ENCODE assay signal across 20 cellular contexts in genomic region chr12:96824074-96824837, GRCh38.
DNase-seq lines count a peak whose midpoint lies in the region; ATAC-seq and TF ChIP-seq lines count a peak whose summit lies in the region.
"Had no signal": no experiment of that assay in that cellular context is flagged by ENCODE, and none has a peak within 500 bp of the region (broad histone marks: within the 10 kb centered on the region; RNA-seq: fewer than 3 reads in every experiment).

No MANE protein-coding gene starts in this region.

- no peaks in the 10 kb centered on the region for H3K36me3 Mint-ChIP-seq in activated CD4-positive, alpha-beta T cell treated with anti-CD3 and anti-CD28 coated beads, Interleukin-2, amount 10 ng/mL, durations not matched to agents 7 days and 5 days (ENCODE audit: low read depth)
- no peaks in the 10 kb centered on the region for H3K36me3 Mint-ChIP-seq in natural killer cell treated with Interleukin-12 subunit alpha and Interleukin-12 subunit beta and Interleukin-15 and Interleukin-18, amount 100 ng/mL, for 72 hours
- no peaks in the 10 kb centered on the region for H3K36me3 Mint-ChIP-seq in natural killer cell
- H3K36me3 Mint-ChIP-seq in activated naive CD8-positive, alpha-beta T cell treated with anti-CD3 and anti-CD28 coated beads, Interleukin-2, amount 50 U/mL, for 24 hours (ENCODE audit: low read depth) = no peaks in the 10 kb centered on the region

- no peak overlapping the region for H3K4me3 Mint-ChIP-seq in activated CD4-positive, alpha-beta T cell treated with anti-CD3 and anti-CD28 coated beads, Interleukin-2, amount 10 ng/mL, durations not matched to agents 7 days and 5 days
- no peak overlapping the region for H3K4me3 Mint-ChIP-seq in natural killer cell treated with Interleukin-12 subunit alpha and Interleukin-12 subunit beta and Interleukin-15 and Interleukin-18, amount 100 ng/mL, for 72 hours
- H3K4me3 Mint-ChIP-seq in natural killer cell = no peak overlapping the region
- H3K4me3 Mint-ChIP-seq in activated naive CD8-positive, alpha-beta T cell treated with anti-CD3 and anti-CD28 coated beads, Interleukin-2, amount 50 U/mL, for 24 hours = no peak overlapping the region
- no peak overlapping the region for H3K4me3 Mint-ChIP-seq in stimulated activated naive CD8-positive, alpha-beta T cell treated with anti-CD3 and anti-CD28 coated beads, Interleukin-15, amount 100 ng/mL, for 72 hours

- H3K9me3 Mint-ChIP-seq in activated CD4-positive, alpha-beta T cell treated with anti-CD3 and anti-CD28 coated beads, Interleukin-2, amount 10 ng/mL, durations not matched to agents 7 days and 5 days = no peaks in the 10 kb centered on the region
- no peaks in the 10 kb centered on the region for H3K9me3 Mint-ChIP-seq in natural killer cell treated with Interleukin-12 subunit alpha and Interleukin-12 subunit beta and Interleukin-15 and Interleukin-18, amount 100 ng/mL, for 72 hours
- H3K9me3 Mint-ChIP-seq in natural killer cell = peaks cover 0 to 3% of the 10 kb centered on the region in 2 donors
- H3K9me3 Mint-ChIP-seq in activated naive CD8-positive, alpha-beta T cell treated with anti-CD3 and anti-CD28 coated beads, Interleukin-2, amount 50 U/mL, for 24 hours = no peaks in the 10 kb centered on the region
- H3K9me3 Mint-ChIP-seq in stimulated activated naive CD8-positive, alpha-beta T cell treated with anti-CD3 and anti-CD28 coated beads, Interleukin-15, amount 100 ng/mL, for 72 hours = no peaks in the 10 kb centered on the region

- H3K4me1 Mint-ChIP-seq in activated CD4-positive, alpha-beta T cell treated with anti-CD3 and anti-CD28 coated beads, Interleukin-2, amount 10 ng/mL, durations not matched to agents 7 days and 5 days = no peaks in the 10 kb centered on the region
- no peaks in the 10 kb centered on the region for H3K4me1 Mint-ChIP-seq in natural killer cell treated with Interleukin-12 subunit alpha and Interleukin-12 subunit beta and Interleukin-15 and Interleukin-18, amount 100 ng/mL, for 72 hours (ENCODE audit: low read depth in 2 of 2)
- H3K4me1 Mint-ChIP-seq in natural killer cell = no peaks in the 10 kb centered on the region
- no peaks in the 10 kb centered on the region for H3K4me1 Mint-ChIP-seq in activated naive CD8-positive, alpha-beta T cell treated with anti-CD3 and anti-CD28 coated beads, Interleukin-2, amount 50 U/mL, for 24 hours
- H3K4me1 Mint-ChIP-seq in stimulated activated naive CD8-positive, alpha-beta T cell treated with anti-CD3 and anti-CD28 coated beads, Interleukin-15, amount 100 ng/mL, for 72 hours = no peaks in the 10 kb centered on the region

- TF ChIP-seq CTCF in natural killer cell (IDR thresholded peaks at IDR 0.05) (no peak), GM13976 (IDR thresholded peaks at IDR 0.05; ENCODE audit: borderline replicate concordance, control extremely low read depth, extremely low read depth, insufficient read depth, missing control alignments) (no peak)

- intact Hi-C loops in natural killer cell (cut with micrococcal nuclease) = no loop called here

- peak; percentile 13 for DNase-seq in activated CD4-positive, alpha-beta T cell treated with anti-CD3 and anti-CD28 coated beads, Interleukin-2, amount 10 ng/mL, durations not matched to agents 7 days and 5 days
- DNase-seq in activated CD4-positive, alpha-beta T cell treated with anti-CD3 and anti-CD28 coated beads, Interleukin-2, amount 50 U/mL, for 4 hours = no peak
- DNase-seq in natural killer cell treated with Interleukin-12 subunit alpha and Interleukin-12 subunit beta and Interleukin-15 and Interleukin-18, amount 100 ng/mL, for 72 hours (ENCODE audit: low spot score) = no peak
- no peak for DNase-seq in natural killer cell
- DNase-seq in activated naive CD8-positive, alpha-beta T cell treated with anti-CD3 and anti-CD28 coated beads, Interleukin-2, amount 50 U/mL, for 24 hours = no peak
- DNase-seq in stimulated activated naive CD8-positive, alpha-beta T cell treated with anti-CD3 and anti-CD28 coated beads, Interleukin-15, amount 100 ng/mL, for 72 hours = no peak
- DNase-seq in activated CD4-positive, CD25-positive, alpha-beta regulatory T cell treated with anti-CD3 and anti-CD28 coated beads, Interleukin-2, amount 50 U/mL, for 72 hours = no peak
- DNase-seq in GM13976 (ENCODE audit: low spot score) = no peak
- DNase-seq: DMS153, GOT3, Karpas-422, NCI-H1092, NCI-H1417 treated with DMSO at 0.1 percent for 48 hours, NCI-H1694 treated with DMSO at 0.1 percent for 48 hours, NCI-H2081, NCI-H2227 treated with DMSO at 0.1 percent for 48 hours, NCI-H526 treated with DMSO at 0.1 percent for 48 hours, Right ventricle myocardium superior, RPMI8226 had no signal

- CTCF ChIA-PET in activated CD4-positive, alpha-beta T cell treated with anti-CD3 and anti-CD28 coated beads, Interleukin-2, amount 10 ng/mL, durations not matched to agents 7 days and 5 days (lab: Charles Lee) = no interaction called here

- POLR2A ChIA-PET in activated CD4-positive, alpha-beta T cell treated with anti-CD3 and anti-CD28 coated beads, Interleukin-2, amount 10 ng/mL, durations not matched to agents 7 days and 5 days (lab: Charles Lee) = no interaction called here

- no peaks in the 10 kb centered on the region for H3K27me3 Mint-ChIP-seq in activated CD4-positive, alpha-beta T cell treated with anti-CD3 and anti-CD28 coated beads, Interleukin-2, amount 10 ng/mL, durations not matched to agents 7 days and 5 days
- peaks cover 0 to 8% of the 10 kb centered on the region in 2 donors for H3K27me3 Mint-ChIP-seq in natural killer cell treated with Interleukin-12 subunit alpha and Interleukin-12 subunit beta and Interleukin-15 and Interleukin-18, amount 100 ng/mL, for 72 hours
- peaks cover 0 to 8% of the 10 kb centered on the region in 2 donors for H3K27me3 Mint-ChIP-seq in natural killer cell (ENCODE audit: low read depth in 2 of 2)
- H3K27me3 Mint-ChIP-seq in activated naive CD8-positive, alpha-beta T cell treated with anti-CD3 and anti-CD28 coated beads, Interleukin-2, amount 50 U/mL, for 24 hours = peaks cover 2% of the 10 kb centered on the region
- no peaks in the 10 kb centered on the region for H3K27me3 Mint-ChIP-seq in stimulated activated naive CD8-positive, alpha-beta T cell treated with anti-CD3 and anti-CD28 coated beads, Interleukin-15, amount 100 ng/mL, for 72 hours

- no peak overlapping the region for H3K27ac Mint-ChIP-seq in activated CD4-positive, alpha-beta T cell treated with anti-CD3 and anti-CD28 coated beads, Interleukin-2, amount 10 ng/mL, durations not matched to agents 7 days and 5 days
- H3K27ac Mint-ChIP-seq in natural killer cell treated with Interleukin-12 subunit alpha and Interleukin-12 subunit beta and Interleukin-15 and Interleukin-18, amount 100 ng/mL, for 72 hours = no peak overlapping the region
- no peak overlapping the region for H3K27ac Mint-ChIP-seq in natural killer cell
- no peak overlapping the region for H3K27ac Mint-ChIP-seq in activated naive CD8-positive, alpha-beta T cell treated with anti-CD3 and anti-CD28 coated beads, Interleukin-2, amount 50 U/mL, for 24 hours
- H3K27ac Mint-ChIP-seq in stimulated activated naive CD8-positive, alpha-beta T cell treated with anti-CD3 and anti-CD28 coated beads, Interleukin-15, amount 100 ng/mL, for 72 hours = no peak overlapping the region

- ATAC-seq in natural killer cell treated with Interleukin-12 subunit alpha and Interleukin-12 subunit beta and Interleukin-15 and Interleukin-18, amount 100 ng/mL, for 72 hours = peak; percentile 33 to 53
- no peak for ATAC-seq in natural killer cell
- peak; percentile 22 for ATAC-seq in activated naive CD8-positive, alpha-beta T cell treated with anti-CD3 and anti-CD28 coated beads, Interleukin-2, amount 50 U/mL, for 24 hours
- ATAC-seq in stimulated activated naive CD8-positive, alpha-beta T cell treated with anti-CD3 and anti-CD28 coated beads, Interleukin-15, amount 100 ng/mL, for 72 hours = peak; percentile 56
- ATAC-seq: HCT116 had no signal

- in situ Hi-C loops in GM13976 (cut with MboI; ENCODE audit: low sequenced_read_pairs, unreplicated experiment) = no loop called here

Comparison
In these comparisons a context has a peak if more than half of its experiments do, and no peak if none do; other contexts are left out.
1. ATAC-seq: peak in natural killer cell treated with Interleukin-12 subunit alpha and Interleukin-12 subunit beta and Interleukin-15 and Interleukin-18, amount 100 ng/mL, for 72 hours (2 of 2), activated naive CD8-positive, alpha-beta T cell treated with anti-CD3 and anti-CD28 coated beads, Interleukin-2, amount 50 U/mL, for 24 hours (single experiment) and stimulated activated naive CD8-positive, alpha-beta T cell treated with anti-CD3 and anti-CD28 coated beads, Interleukin-15, amount 100 ng/mL, for 72 hours (single experiment); none in natural killer cell (0 of 3).